Comparison of ENCODE assay signal across 14 cellular contexts in the genomic region with DNA sequence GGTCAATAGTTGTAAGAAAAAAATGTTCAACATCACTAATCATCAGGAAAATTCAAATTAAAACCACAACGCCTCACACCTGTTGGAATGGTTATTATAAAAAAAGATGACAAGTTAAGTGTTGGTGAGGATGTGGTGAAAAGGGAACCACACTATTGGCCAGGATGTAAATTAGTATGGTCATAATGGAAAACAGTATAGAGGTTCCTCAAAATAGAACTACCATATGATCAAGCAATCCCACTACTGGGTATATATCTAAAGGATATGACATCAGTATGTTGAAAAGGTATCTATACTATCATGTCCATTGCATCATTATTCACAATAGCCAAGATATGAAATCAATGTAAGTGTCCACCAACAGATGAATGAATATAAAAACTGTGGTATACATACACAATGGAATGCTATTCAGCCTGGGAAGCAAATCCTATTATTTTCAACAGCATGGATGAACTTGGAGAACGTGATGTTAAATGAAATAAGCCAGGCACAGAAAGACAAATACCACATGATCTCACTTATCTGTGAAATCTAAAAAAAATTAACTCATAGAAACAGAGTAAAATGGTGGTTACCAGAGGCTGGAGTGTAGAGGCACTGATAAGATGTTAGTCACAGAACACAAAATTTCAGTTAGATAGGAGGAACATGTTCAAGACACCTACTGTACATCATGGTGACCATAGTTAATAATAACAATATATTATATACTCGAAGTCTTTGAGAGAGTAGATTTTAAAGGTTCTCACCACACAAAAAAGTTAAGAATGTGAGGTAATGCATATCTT. TPM values are rescaled to one million over a fixed set of nuclear protein-coding genes. Genes with fewer than 3 reads are reported as not detected.
A peak's percentile ranks its signal among the peaks of the same experiment; 100 is the strongest.
DNase-seq lines count a peak whose midpoint lies in the region; ATAC-seq, FAIRE-seq and TF ChIP-seq lines count a peak whose summit lies in the region.
"Had no signal": no experiment of that assay in that cellular context is flagged by ENCODE, and none has a peak within 500 bp of the region (broad histone marks: within the 10 kb centered on the region; RNA-seq: fewer than 3 reads in every experiment).

No MANE protein-coding gene starts in this region.

- H3K79me1 ChIP-seq in mesenchymal stem cell (replicated peaks; ENCODE audit: low read length, poor library complexity, severe bottlenecking) = peaks cover 7% of the 10 kb centered on the region

- H3K23ac ChIP-seq in mesenchymal stem cell (ENCODE audit: low read length in 2 of 2) = no peak overlapping the region

- no peak for TF ChIP-seq POLR2A in GM12878 (IDR thresholded peaks at IDR 0.05; ENCODE audit: low read depth, low read length)

- H4K20me1 ChIP-seq in GM12878 (ENCODE audit: control insufficient read depth, insufficient read depth) = no peaks in the 10 kb centered on the region

- ATAC-seq in GM18870 (IDR thresholded peaks at IDR 0.05; ENCODE audit: unreplicated experiment) (peak; percentile 86), GM21723 (IDR thresholded peaks at IDR 0.05; ENCODE audit: unreplicated experiment) (peak; percentile 82), HG03342 (IDR thresholded peaks at IDR 0.05; ENCODE audit: unreplicated experiment) (peak; percentile 86), GM12878 (peak; percentile 89), pancreas (no peak)

- H3K36me3 ChIP-seq in GM12878 (ENCODE audit: control insufficient read depth in 2 of 2, insufficient read depth in 2 of 2, low read length in 1 of 2) (no peaks in the 10 kb centered on the region), mesenchymal stem cell (ENCODE audit: control insufficient read depth in 1 of 2, insufficient read depth in 2 of 2, low read depth in 1 of 2, low read length in 2 of 2) (no peaks in the 10 kb centered on the region), pancreas (no peaks in the 10 kb centered on the region)

- no peak overlapping the region for H3K4me2 ChIP-seq in GM12878 (ENCODE audit: control insufficient read depth, insufficient read depth)
- H3K4me2 ChIP-seq in mesenchymal stem cell (ENCODE audit: low read length, poor library complexity, severe bottlenecking) = no peak overlapping the region

- no peak for TF ChIP-seq CTCF in GM12878 (IDR thresholded peaks at IDR 0.05 in 2 of 3, conservative IDR thresholded peaks at IDR 0.05 in 1 of 3; ENCODE audit: control insufficient read depth in 2 of 3, extremely low read depth in 1 of 3, insufficient read depth in 1 of 3, low read depth in 3 of 3, low read length in 3 of 3)
- no peak for TF ChIP-seq CTCF in pancreas (IDR thresholded peaks at IDR 0.05)

- H3K9ac ChIP-seq in GM12878 (ENCODE audit: control insufficient read depth, insufficient read depth, low read length) (no peak overlapping the region), mesenchymal stem cell (ENCODE audit: low read length) (no peak overlapping the region)

- H3K79me2 ChIP-seq in GM12878 (ENCODE audit: control insufficient read depth, insufficient read depth, low read length) = peaks cover 4% of the 10 kb centered on the region

- TF ChIP-seq EP300 in GM12878 (IDR thresholded peaks at IDR 0.05; ENCODE audit: borderline replicate concordance in 1 of 2, control insufficient read depth in 1 of 2, low read depth in 2 of 2, low read length in 2 of 2) = peak in 1 of 2 experiments; percentile 2; a peak in 1 of 4 replicates

- RAD21 ChIA-PET in GM12878 (lab: Charles Lee; ENCODE audit: unreplicated experiment) = interaction anchor here (0.9 kb wide), 1 partner anchor 49 kb away, joined by 3 read pairs; no protein-coding TSS in a partner anchor

- no peak overlapping the region for H2BK5ac ChIP-seq in mesenchymal stem cell (ENCODE audit: low read depth, low read length, poor library complexity, severe bottlenecking)

- intact Hi-C loops in GM12878 (cut with micrococcal nuclease; ENCODE audit: unreplicated experiment) = no loop called here
- intact Hi-C loops in pancreas (cut with DNase I) = no loop called here

- H3K9me3 ChIP-seq in GM12878 (replicated peaks; ENCODE audit: control insufficient read depth, insufficient read depth, low read length) (no peaks in the 10 kb centered on the region; the same call in 2 of the 3 replicates), mesenchymal stem cell (ENCODE audit: control insufficient read depth, low read length) (no peaks in the 10 kb centered on the region), pancreas (no peaks in the 10 kb centered on the region)

- no peak overlapping the region for H2BK12ac ChIP-seq in mesenchymal stem cell (ENCODE audit: low read length in 2 of 2)

- 42% methylated on average over 3 of the region's 3 CpGs for WGBS in GM12878 (ENCODE audit: insufficient coverage, insufficient replicate concordance, low lambda C conversion rate, missing lambda C conversion rate)
- no CpG with 5 or more reads among the region's 3 CpGs for WGBS in mesenchymal stem cell
- WGBS in pancreas, 2 donors = 86 to 90% methylated on average over 3 of the region's 3 CpGs

- H4K8ac ChIP-seq in mesenchymal stem cell (ENCODE audit: low read length) = no peak overlapping the region

- H2BK120ac ChIP-seq in mesenchymal stem cell (ENCODE audit: low read depth, low read length) = no peak overlapping the region

- H3K4me3 ChIP-seq in GM12878 (no peak overlapping the region), mesenchymal stem cell (ENCODE audit: insufficient read depth in 1 of 2, low read depth in 1 of 2, low read length in 2 of 2) (no peak overlapping the region), pancreas (no peak overlapping the region)

- POLR2A ChIA-PET in GM12878 (lab: Charles Lee) = no interaction called here

- DNase-seq in GM12878 (ENCODE audit: low read depth, low spot score) = peak; percentile 41
- DNase-seq in NCI-H2227 (lab: John Stamatoyannopoulos, UW; ENCODE audit: unreplicated experiment) = no peak
- DNase-seq in NK-92 (lab: John Stamatoyannopoulos, UW; ENCODE audit: unreplicated experiment) = no peak
- no peak for DNase-seq in mesenchymal stem cell
- DNase-seq in pancreas = no peak
- DNase-seq: activated CD4-positive, alpha-beta T cell treated with anti-CD3 and anti-CD28 coated beads, Interleukin-2, amount 10 ng/mL, durations not matched to agents 7 days and 5 days; activated naive CD8-positive, alpha-beta T cell treated with anti-CD3 and anti-CD28 coated beads for 36 hours; CD4-positive, alpha-beta memory T cell; effector CD4-positive, alpha-beta T cell; NCI-H2227 treated with DMSO at 0.1 percent for 48 hours; SHP77 treated with DMSO at 0.1 percent for 48 hours had no signal

- BruUV-seq in GM12878 (replicated peaks; lab: Mats Ljungman, UMichigan) = no TSS peak

- in situ Hi-C loops in GM12878 (cut with MboI) = no loop called here

- H3K18ac ChIP-seq in mesenchymal stem cell (ENCODE audit: low read depth in 1 of 2, low read length in 2 of 2) = no peak overlapping the region

- H4K91ac ChIP-seq in mesenchymal stem cell (ENCODE audit: low read length) = no peak overlapping the region

- no peak overlapping the region for H3K4ac ChIP-seq in mesenchymal stem cell (ENCODE audit: low read depth in 1 of 2, low read length in 2 of 2)

- no peak overlapping the region for H2AK5ac ChIP-seq in mesenchymal stem cell (ENCODE audit: low read length, severe bottlenecking)

- H3K4me1 ChIP-seq in GM12878 (ENCODE audit: control insufficient read depth, insufficient read depth, low read length) (peaks cover 4% of the 10 kb centered on the region; the same call in 1 of the 2 replicates), mesenchymal stem cell (ENCODE audit: control insufficient read depth, insufficient read depth, low read depth, low read length) (no peaks in the 10 kb centered on the region), pancreas (peaks cover 0 to 5% (median 2%) of the 10 kb centered on the region in 3 donors)

- H2AFZ ChIP-seq in GM12878 (ENCODE audit: control insufficient read depth, low read depth, low read length) (no peak overlapping the region), mesenchymal stem cell (ENCODE audit: low read depth, low read length) (no peak overlapping the region)

- FAIRE-seq in GM12878 (lab: Jason Lieb, UNC) = no peak
- FAIRE-seq in pancreas (lab: Jason Lieb, UNC) = no peak

- no peak overlapping the region for H2BK15ac ChIP-seq in mesenchymal stem cell (ENCODE audit: low read depth, poor library complexity, severe bottlenecking)

- CTCF ChIA-PET in GM12878 (lab: Yijun Ruan, JAX) = interaction anchor here (1.4 kb wide), 1 partner anchor 12 kb away, joined by 3 read pairs; no protein-coding TSS in a partner anchor

- SMC1A ChIA-PET in GM12878 (lab: Charles Lee; ENCODE audit: uncharacterized antibody, unreplicated experiment) = interaction anchor here (1.0 to 1.3 kb wide), 2 partner anchors 54 to 59 kb away, joined by 4 read pairs; no protein-coding TSS in a partner anchor

- H3K27ac ChIP-seq in GM12878 (ENCODE audit: control insufficient read depth, insufficient read depth) (no peak overlapping the region), mesenchymal stem cell (ENCODE audit: low read length, poor library complexity, severe bottlenecking) (no peak overlapping the region), pancreas (no peak overlapping the region)

- TF ChIP-seq RAD21 in GM12878 (IDR thresholded peaks at IDR 0.05; ENCODE audit: insufficient read depth, low read depth, low read length) = no peak

- H3K27me3 ChIP-seq in GM12878 (replicated peaks in 1 of 2; ENCODE audit: control insufficient read depth in 2 of 2, insufficient read depth in 2 of 2, low read length in 1 of 2) (no peaks in the 10 kb centered on the region), mesenchymal stem cell (ENCODE audit: control insufficient read depth in 1 of 2, insufficient read depth in 1 of 2, low read length in 2 of 2) (no peaks in the 10 kb centered on the region), pancreas (no peaks in the 10 kb centered on the region)

- H3K14ac ChIP-seq in mesenchymal stem cell (ENCODE audit: low read length in 2 of 2) = no peak overlapping the region

RNA-seq across cellular contexts. Expression of a gene that starts 56.6 kb away (rescaled TPM):
- total RNA-seq in GM12878 (2013; cell fraction: nucleolus; rRNA removed) = 25.7 and 28.4 TPM in 2 replicates
- total RNA-seq in GM12878 (2014; rRNA removed) (29.1 and 30.5 TPM in 2 replicates), GM12878 (2014; rRNA removed; fragmentation: Illumina TruSeq; extraction: Trizol) (31.9 and 32.0 TPM in 2 replicates), GM12878 (2021) (38.0 and 38.6 TPM in 2 replicates), pancreas (10 to 100 TPM in 4 of 6 donors, 1 to 10 TPM in 2; 8.2 to 19.7 (median 10.5) TPM)
- polyA plus RNA-seq in GM12878 (2011; ENCODE audit: low read depth) = 6.8 TPM
- polyA plus RNA-seq in GM12878 (2011; rRNA removed) (18.4 and 19.5 TPM in 2 replicates), GM12878 (2014; fragmentation: Illumina TruSeq; extraction: Trizol) (30.4 and 33.3 TPM in 2 replicates), GM12878 (2014; fragmentation: Nextera tagmentation; extraction: Ambion mirVana) (10 to 100 TPM; 11.0 to 11.9 TPM), GM12878 (2014; rRNA removed) (26.4 and 27.3 TPM in 2 replicates), GM12878 (2016; fragmentation: Nextera tagmentation; extraction: Ambion mirVana) (10 to 100 TPM; 23.3 to 24.6 TPM), pancreas (10 to 100 TPM in 1 of 2 donors, 1 to 10 TPM in 1; 9.4 to 18.4 TPM)
- polyA plus RNA-seq in GM12878 (2011; cell fraction: cytosol; rRNA removed) = 20.7 and 21.1 TPM in 2 replicates
- 25.5 and 35.4 TPM in 2 replicates for polyA plus RNA-seq in GM12878 (2011; cell fraction: nucleus; rRNA removed)
- polyA plus RNA-seq in GM12878 (2012) = 14.4 and 16.9 TPM in 2 replicates
- polyA minus RNA-seq in GM12878 (2011; rRNA and poly(A)+ RNA removed) = 36.4 and 38.9 TPM in 2 replicates
- polyA minus RNA-seq in GM12878 (2011; cell fraction: cytosol; rRNA and poly(A)+ RNA removed) = 11.6 and 13.9 TPM in 2 replicates
- polyA minus RNA-seq in GM12878 (2011; cell fraction: nucleus; rRNA and poly(A)+ RNA removed) = 15.0 and 21.8 TPM in 2 replicates
- 8.0 TPM for polyA plus RNA-seq in mesenchymal stem cell (2013, experiment 1 of 2)
- 6.4 TPM for polyA plus RNA-seq in mesenchymal stem cell (2013, experiment 2 of 2)

Comparison
In these comparisons a context has a peak if more than half of its experiments do, and no peak if none do; other contexts are left out.
1. ATAC-seq: peak in GM18870 (single experiment), GM21723 (single experiment), HG03342 (single experiment) and GM12878 (single experiment); none in pancreas (0 of 4).